Comparison of ENCODE assay signal across 14 cellular contexts in genomic region chr1:35288761-35289160, GRCh38. TPM values are rescaled to one million over a fixed set of nuclear protein-coding genes. Genes with fewer than 3 reads are reported as not detected.
DNase-seq lines count a peak whose midpoint lies in the region; ATAC-seq and TF ChIP-seq lines count a peak whose summit lies in the region.
"Had no signal": no experiment of that assay in that cellular context is flagged by ENCODE, and none has a peak within 500 bp of the region (broad histone marks: within the 10 kb centered on the region; RNA-seq: fewer than 3 reads in every experiment).

No MANE protein-coding gene starts in this region.

- CTCF ChIA-PET in IMR-90 (lab: Yijun Ruan, JAX) = interaction anchor here (1.2 to 1.4 kb wide), 2 partner anchors 9 to 87 kb away, joined by 3 read pairs; no protein-coding TSS in a partner anchor

- peak overlapping the region; percentile 46 for H2BK5ac ChIP-seq in IMR-90 (ENCODE audit: low read depth, low read length, poor library complexity, severe bottlenecking)

- no peak for TF ChIP-seq RAD21 in IMR-90 (IDR thresholded peaks at IDR 0.05; ENCODE audit: low read length)

- H3K23ac ChIP-seq in IMR-90 (ENCODE audit: low read depth, low read length) = no peak overlapping the region

- TF ChIP-seq CTCF in IMR-90 (conservative IDR thresholded peaks at IDR 0.05; ENCODE audit: low read depth, low read length) (no peak), brain microvascular endothelial cell (IDR thresholded peaks at IDR 0.05; ENCODE audit: low read depth, low read length, missing control alignments) (no peak)

- H3K56ac ChIP-seq in IMR-90 (ENCODE audit: extremely low read depth, insufficient read depth, low read length) = no peak overlapping the region

- H3K4me2 ChIP-seq in IMR-90 (ENCODE audit: low read depth, low read length) = no peak overlapping the region; the same call in 1 of the 2 replicates

- DNase-seq in A172 (ENCODE audit: low spot score) (peak; percentile 5), IMR-90 (peak; percentile 51), brain microvascular endothelial cell (peak; percentile 40), kidney glomerular epithelial cell (lab: John Stamatoyannopoulos, UW) (peak; percentile 62), nucleus accumbens (lab: John Stamatoyannopoulos, UW) (no peak)
- no peak for DNase-seq in activated naive CD4-positive, alpha-beta T cell treated with anti-CD3 and anti-CD28 coated beads, Interleukin-2, amount 50 U/mL, for 72 hours (ENCODE audit: low spot score in 2 of 2)
- DNase-seq: ACHN; activated effector memory CD4-positive, alpha-beta T cell treated with Interleukin-2 at 50 U/mL for 16 hours; caudate nucleus; mesendoderm; NCI-H1048; stimulated activated CD4-positive, alpha-beta T cell treated with anti-CD3 and anti-CD28 coated beads, Interleukin-1b, Interleukin-23, amount 100 ng/mL, for 48 hours had no signal

- no peak overlapping the region for H2BK20ac ChIP-seq in IMR-90 (ENCODE audit: low read depth, low read length)

- H3K36me3 Mint-ChIP-seq in activated naive CD4-positive, alpha-beta T cell treated with anti-CD3 and anti-CD28 coated beads, Interleukin-2, amount 50 U/mL, for 72 hours = peaks cover 4 to 14% of the 10 kb centered on the region in 2 donors

- peaks cover 40% of the 10 kb centered on the region for H4K20me1 ChIP-seq in IMR-90 (ENCODE audit: insufficient read depth, low read length)

- no peak overlapping the region for H4K8ac ChIP-seq in IMR-90 (ENCODE audit: low read depth in 2 of 2, low read length in 2 of 2)

- dilution Hi-C loops in IMR-90 (cut with HindIII; ENCODE audit: low sequenced_read_pairs, unreplicated experiment) = no loop called here

- no peak overlapping the region for H3K4ac ChIP-seq in IMR-90 (ENCODE audit: low read depth, low read length)

- no peak overlapping the region for H3K27ac ChIP-seq in IMR-90 (ENCODE audit: insufficient read depth, low read length)
- peak overlapping the region; percentile 99 for H3K27ac ChIP-seq in brain microvascular endothelial cell

- H2BK120ac ChIP-seq in IMR-90 (ENCODE audit: low read depth, low read length) = no peak overlapping the region

- intact Hi-C loops in IMR-90 (cut with micrococcal nuclease) = loop anchor here (5.0 kb wide), 1 partner anchor 66 kb away; no protein-coding TSS in a partner anchor

- H3K9me3 ChIP-seq in IMR-90 (ENCODE audit: control insufficient read depth, insufficient read depth, low read length) = no peaks in the 10 kb centered on the region

- ATAC-seq in IMR-90 (ENCODE audit: low read depth) (peak; percentile 43), GM19452 (IDR thresholded peaks at IDR 0.05; ENCODE audit: unreplicated experiment) (no peak), GM21619 (IDR thresholded peaks at IDR 0.05; ENCODE audit: unreplicated experiment) (no peak)
- ATAC-seq in activated naive CD4-positive, alpha-beta T cell treated with anti-CD3 and anti-CD28 coated beads, Interleukin-2, amount 50 U/mL, for 72 hours = no peak

- no peak overlapping the region for H2AK9ac ChIP-seq in IMR-90 (replicated peaks; ENCODE audit: low read depth, low read length, poor library complexity)

- no peak overlapping the region for H3K27ac Mint-ChIP-seq in activated naive CD4-positive, alpha-beta T cell treated with anti-CD3 and anti-CD28 coated beads, Interleukin-2, amount 50 U/mL, for 72 hours

- in situ Hi-C loops in IMR-90 (cut with MboI; ENCODE audit: low sequenced_read_pairs) (no loop called here), brain microvascular endothelial cell (cut with HindIII; ENCODE audit: low pct_ligation_motif_present, low sequenced_read_pairs) (no loop called here)

- peaks cover 44 to 55% of the 10 kb centered on the region in 2 experiments for H3K79me1 ChIP-seq in IMR-90 (ENCODE audit: low read depth in 1 of 2, low read length in 2 of 2)

- 0 out of 2 replicates have a peak, but pooled peaks cover 4% of the 10 kb centered on the region for H3K9me1 ChIP-seq in IMR-90 (ENCODE audit: insufficient read depth, low read length)

- no peak overlapping the region for H3K18ac ChIP-seq in IMR-90 (ENCODE audit: low read depth, low read length)

- no peak overlapping the region for H2BK15ac ChIP-seq in IMR-90 (ENCODE audit: low read depth, low read length)

- H3K9me3 Mint-ChIP-seq in activated naive CD4-positive, alpha-beta T cell treated with anti-CD3 and anti-CD28 coated beads, Interleukin-2, amount 50 U/mL, for 72 hours = peaks cover 0 to 6% of the 10 kb centered on the region in 2 donors

- peaks cover 17% of the 10 kb centered on the region for H3K36me3 ChIP-seq in IMR-90 (ENCODE audit: control insufficient read depth, insufficient read depth, low read length)
- H3K36me3 ChIP-seq in brain microvascular endothelial cell (replicated peaks) = peaks cover 6% of the 10 kb centered on the region

- POLR2A ChIA-PET in IMR-90 (lab: Charles Lee; ENCODE audit: unreplicated experiment) = no interaction called here

- no peak overlapping the region for H3K9ac ChIP-seq in IMR-90 (ENCODE audit: low read depth, low read length)

- H2AFZ ChIP-seq in IMR-90 (replicated peaks; ENCODE audit: low read length, poor library complexity) = no peak overlapping the region

- H3K4me1 ChIP-seq in IMR-90 (ENCODE audit: control insufficient read depth, insufficient read depth, low read length) = peaks cover 7% of the 10 kb centered on the region

- no peak overlapping the region for H2AK5ac ChIP-seq in IMR-90 (ENCODE audit: low read depth, low read length)

- H3K14ac ChIP-seq in IMR-90 (replicated peaks; ENCODE audit: low read depth, low read length) = no peak overlapping the region

- H3K4me3 ChIP-seq in IMR-90 (ENCODE audit: insufficient read depth, low read depth, low read length) (no peak overlapping the region), brain microvascular endothelial cell (ENCODE audit: low read depth, low read length) (no peak overlapping the region)

- H3K27me3 ChIP-seq in IMR-90 (ENCODE audit: control insufficient read depth, insufficient read depth, low read length) (no peaks in the 10 kb centered on the region), brain microvascular endothelial cell (replicated peaks) (no peaks in the 10 kb centered on the region)

- H4K91ac ChIP-seq in IMR-90 (ENCODE audit: insufficient read depth, low read depth, low read length) = no peak overlapping the region

- H4K5ac ChIP-seq in IMR-90 (ENCODE audit: low read depth, low read length) = no peak overlapping the region

- TF ChIP-seq POLR2A in IMR-90 (IDR thresholded peaks at IDR 0.05; ENCODE audit: low read depth, low read length) = no peak

- BruUV-seq in IMR-90 (replicated peaks; lab: Mats Ljungman, UMichigan) = no TSS peak

TF ChIP-seq in IMR-90, 13 proteins besides CTCF, POLR2A, EP300 and RAD21:
- TF ChIP-seq RCOR1 (IDR thresholded peaks at IDR 0.05; ENCODE audit: insufficient replicate concordance, low read length) (no peak), USF2 (IDR thresholded peaks at IDR 0.05; ENCODE audit: low read depth, low read length) (no peak), NFE2L2 (IDR thresholded peaks at IDR 0.05; ENCODE audit: low read depth, low read length) (no peak), RFX5 (IDR thresholded peaks at IDR 0.05; ENCODE audit: low read depth, low read length) (no peak), FOS (IDR thresholded peaks at IDR 0.05; ENCODE audit: low read depth, low read length) (no peak), CHD1 (IDR thresholded peaks at IDR 0.05; ENCODE audit: low read depth, low read length) (no peak)
- TF ChIP-seq, protein P1, sequence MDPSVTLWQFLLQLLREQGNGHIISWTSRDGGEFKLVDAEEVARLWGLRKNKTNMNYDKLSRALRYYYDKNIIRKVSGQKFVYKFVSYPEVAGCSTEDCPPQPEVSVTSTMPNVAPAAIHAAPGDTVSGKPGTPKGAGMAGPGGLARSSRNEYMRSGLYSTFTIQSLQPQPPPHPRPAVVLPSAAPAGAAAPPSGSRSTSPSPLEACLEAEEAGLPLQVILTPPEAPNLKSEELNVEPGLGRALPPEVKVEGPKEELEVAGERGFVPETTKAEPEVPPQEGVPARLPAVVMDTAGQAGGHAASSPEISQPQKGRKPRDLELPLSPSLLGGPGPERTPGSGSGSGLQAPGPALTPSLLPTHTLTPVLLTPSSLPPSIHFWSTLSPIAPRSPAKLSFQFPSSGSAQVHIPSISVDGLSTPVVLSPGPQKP (IDR thresholded peaks at IDR 0.05; ENCODE audit: borderline replicate concordance, low read depth, low read length) = no peak

RNA-seq across cellular contexts. Expression of gene ZMYM4, which starts 20.3 kb away (rescaled TPM):
- total RNA-seq in A172 (2014; rRNA removed; shearing (Covaris generic)) = 17.7 and 38.9 TPM in 2 replicates
- total RNA-seq in IMR-90 (2012; rRNA removed) = 53.8 and 56.9 TPM in 2 replicates
- polyA plus RNA-seq in IMR-90 (2012; rRNA removed) = 11.2 and 14.7 TPM in 2 replicates
- 2.5 and 4.2 TPM in 2 replicates for polyA plus RNA-seq in IMR-90 (2012; cell fraction: cytosol; rRNA removed)
- polyA plus RNA-seq in IMR-90 (2012; cell fraction: nucleus; rRNA removed; ENCODE audit: low replicate concordance) = 2.4 and 27.3 TPM in 2 replicates
- total RNA-seq in activated naive CD4-positive, alpha-beta T cell treated with anti-CD3 and anti-CD28 coated beads, Interleukin-2, amount 50 U/mL, for 72 hours = 10 to 100 TPM; 16.5 to 38.0 TPM

Comparison
In these comparisons a context has a peak if more than half of its experiments do, and no peak if none do; other contexts are left out.
1. DNase-seq: peak in A172 (single experiment), IMR-90 (single experiment), brain microvascular endothelial cell (single experiment) and kidney glomerular epithelial cell (single experiment); none in nucleus accumbens (0 of 56) and activated naive CD4-positive, alpha-beta T cell treated with anti-CD3 and anti-CD28 coated beads, Interleukin-2, amount 50 U/mL, for 72 hours (0 of 2).